Comparison of ENCODE assay signal across 23 cellular contexts in the genomic region with DNA sequence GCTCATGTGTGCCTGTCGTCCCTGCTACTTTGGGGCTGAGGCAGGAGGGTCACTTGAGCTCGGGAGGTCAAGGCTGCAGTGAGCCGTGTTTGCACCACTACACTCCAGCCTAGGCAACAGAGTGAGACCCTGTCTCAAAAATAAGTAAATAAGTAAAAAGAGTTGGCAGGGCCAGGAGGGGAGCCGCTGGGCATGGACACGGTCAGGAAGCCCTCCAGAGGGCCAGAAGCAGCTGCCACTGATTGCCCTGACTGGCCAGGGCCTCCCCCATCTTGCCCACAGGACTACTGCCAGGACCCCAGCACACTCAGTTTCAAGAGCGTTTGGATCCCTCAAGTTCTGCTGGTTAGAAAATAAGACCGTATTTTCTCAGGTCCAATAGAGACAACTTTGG.
DNase-seq lines count a peak whose midpoint lies in the region; ATAC-seq and TF ChIP-seq lines count a peak whose summit lies in the region.
"Had no signal": no experiment of that assay in that cellular context is flagged by ENCODE, and none has a peak within 500 bp of the region (broad histone marks: within the 10 kb centered on the region; RNA-seq: fewer than 3 reads in every experiment).

No MANE protein-coding gene starts in this region.

- no peaks in the 10 kb centered on the region for H3K9me3 Mint-ChIP-seq in activated naive CD4-positive, alpha-beta T cell treated with anti-CD3 and anti-CD28 coated beads, Interleukin-2, amount 10 ng/mL, durations not matched to agents 7 days and 5 days
- H3K9me3 Mint-ChIP-seq: activated B cell treated with CpG ODN at 0.5 μM for 24 hours; activated T-cell treated with anti-CD3 and anti-CD28 coated beads, Interleukin-2, amount 50 U/mL, for 4 hours; naive thymus-derived CD4-positive, alpha-beta T cell had no signal

- H3K4me1 ChIP-seq in heart left ventricle: peaks cover 28 to 100% (median 91%) of the 10 kb centered on the region in 12 donors
- peaks cover 17% of the 10 kb centered on the region for H3K4me1 ChIP-seq in colonic mucosa
- no peaks in the 10 kb centered on the region for H3K4me1 ChIP-seq in prostate gland (replicated peaks)
- peaks cover 53 to 74% (median 62%) of the 10 kb centered on the region in 4 donors for H3K4me1 ChIP-seq in upper lobe of left lung

- peaks cover 14% of the 10 kb centered on the region for H3K27me3 Mint-ChIP-seq in activated naive CD4-positive, alpha-beta T cell treated with anti-CD3 and anti-CD28 coated beads, Interleukin-2, amount 10 ng/mL, durations not matched to agents 7 days and 5 days
- H3K27me3 Mint-ChIP-seq: activated B cell treated with CpG ODN at 0.5 μM for 24 hours; naive thymus-derived CD4-positive, alpha-beta T cell had no signal

- H3K27ac ChIP-seq in heart left ventricle (peak overlapping the region in 7 of 12 donors; percentile 86 to 98 (median 93)), colonic mucosa (peak overlapping the region; percentile 87), prostate gland (peak overlapping the region; percentile 9 to 22), upper lobe of left lung (peak overlapping the region in 3 of 4 donors; percentile 85 to 89 (median 86))

- TF ChIP-seq EP300 in upper lobe of left lung (IDR thresholded peaks at IDR 0.05): no peak

- no peak overlapping the region for H3K27ac Mint-ChIP-seq in activated naive CD4-positive, alpha-beta T cell treated with anti-CD3 and anti-CD28 coated beads, Interleukin-2, amount 10 ng/mL, durations not matched to agents 7 days and 5 days
- H3K27ac Mint-ChIP-seq: activated B cell treated with CpG ODN at 0.5 μM for 24 hours; activated CD8-positive, alpha-beta T cell treated with anti-CD3 and anti-CD28 coated beads, Interleukin-2, amount 10 ng/mL, durations not matched to agents 7 days and 5 days; naive thymus-derived CD4-positive, alpha-beta T cell had no signal

- H3K36me3 ChIP-seq in heart left ventricle (peaks cover 0 to 31% (median 8%) of the 10 kb centered on the region in 9 donors), colonic mucosa (no peaks in the 10 kb centered on the region), prostate gland (no peaks in the 10 kb centered on the region), upper lobe of left lung (peaks cover 0 to 8% (median 3%) of the 10 kb centered on the region in 4 donors)
- H3K36me3 ChIP-seq: ovary had no signal

- H3K9ac ChIP-seq in colonic mucosa (ENCODE audit: low read depth in 2 of 2, low read length in 2 of 2): no peak overlapping the region

- H3K9me3 ChIP-seq in heart left ventricle (no peaks in the 10 kb centered on the region), colonic mucosa (no peaks in the 10 kb centered on the region), prostate gland (no peaks in the 10 kb centered on the region), upper lobe of left lung (no peaks in the 10 kb centered on the region)
- H3K9me3 ChIP-seq: BE2C, ovary had no signal

- H3K4me3 ChIP-seq in heart left ventricle (no peak overlapping the region), colonic mucosa (no peak overlapping the region), prostate gland (no peak overlapping the region), upper lobe of left lung (no peak overlapping the region)
- H3K4me3 ChIP-seq: ovary had no signal

- H3K27me3 ChIP-seq in heart left ventricle: no peaks in the 10 kb centered on the region
- H3K27me3 ChIP-seq in colonic mucosa: no peaks in the 10 kb centered on the region
- no peaks in the 10 kb centered on the region for H3K27me3 ChIP-seq in prostate gland (replicated peaks; ENCODE audit: insufficient read depth)
- H3K27me3 ChIP-seq in upper lobe of left lung: no peaks in the 10 kb centered on the region
- H3K27me3 ChIP-seq: BE2C, ovary had no signal

- ATAC-seq in heart left ventricle (no peak), upper lobe of left lung (ENCODE audit: low FRiP score in 2 of 2) (no peak), HG02981 (IDR thresholded peaks at IDR 0.05; ENCODE audit: unreplicated experiment) (no peak)
- ATAC-seq: activated CD8-positive, alpha-beta T cell treated with anti-CD3 and anti-CD28 coated beads, Interleukin-2, amount 10 ng/mL, durations not matched to agents 7 days and 5 days; activated T-cell treated with anti-CD3 and anti-CD28 coated beads, Interleukin-2, amount 50 U/mL, for 4 hours; HCT116; naive thymus-derived CD4-positive, alpha-beta T cell; sciatic nerve had no signal

- no peaks in the 10 kb centered on the region for H3K4me1 Mint-ChIP-seq in activated naive CD4-positive, alpha-beta T cell treated with anti-CD3 and anti-CD28 coated beads, Interleukin-2, amount 10 ng/mL, durations not matched to agents 7 days and 5 days

- H3K4me3 Mint-ChIP-seq in activated naive CD4-positive, alpha-beta T cell treated with anti-CD3 and anti-CD28 coated beads, Interleukin-2, amount 10 ng/mL, durations not matched to agents 7 days and 5 days: no peak overlapping the region
- H3K4me3 Mint-ChIP-seq: activated B cell treated with CpG ODN at 0.5 μM for 24 hours; activated CD8-positive, alpha-beta T cell treated with anti-CD3 and anti-CD28 coated beads, Interleukin-2, amount 10 ng/mL, durations not matched to agents 7 days and 5 days; activated T-cell treated with anti-CD3 and anti-CD28 coated beads, Interleukin-2, amount 50 U/mL, for 4 hours; naive thymus-derived CD4-positive, alpha-beta T cell had no signal

- DNase-seq in heart left ventricle (no peak), cardiac septum (ENCODE audit: low spot score) (no peak), colonic mucosa (no peak), prostate gland (ENCODE audit: low spot score) (no peak), upper lobe of left lung (no peak), T1000 (lab: John Stamatoyannopoulos, UW) (no peak)
- no peak for DNase-seq in activated naive CD4-positive, alpha-beta T cell treated with anti-CD3 and anti-CD28 coated beads, Interleukin-2, amount 10 ng/mL, durations not matched to agents 7 days and 5 days
- DNase-seq: activated B cell treated with CpG ODN at 0.5 μM for 24 hours; activated CD8-positive, alpha-beta T cell treated with anti-CD3 and anti-CD28 coated beads, Interleukin-2, amount 10 ng/mL, durations not matched to agents 7 days and 5 days; activated naive CD4-positive, alpha-beta T cell treated with anti-CD3 and anti-CD28 coated beads, Interleukin-2, amount 50 U/mL, for 16 hours; activated T-cell treated with anti-CD3 and anti-CD28 coated beads, Interleukin-2, amount 50 U/mL, for 4 hours; BE2C; Calu3; mesendoderm; naive thymus-derived CD4-positive, alpha-beta T cell; NCI-H1105; NCI-H2081 treated with DMSO at 0.1 percent for 48 hours; NCI-H446; stimulated activated naive CD4-positive, alpha-beta T cell treated with Interleukin-2 at 50 U/mL for 16 hours had no signal

- no peaks in the 10 kb centered on the region for H3K36me3 Mint-ChIP-seq in activated naive CD4-positive, alpha-beta T cell treated with anti-CD3 and anti-CD28 coated beads, Interleukin-2, amount 10 ng/mL, durations not matched to agents 7 days and 5 days

- WGBS in heart left ventricle, 4 donors: 85 to 97% (median 96%) methylated on average over 7 of the region's 7 CpGs
- WGBS in prostate gland: 92% methylated on average over 7 of the region's 7 CpGs
- WGBS in upper lobe of left lung, 2 donors: 85 to 90% methylated on average over 7 of the region's 7 CpGs

- intact Hi-C loops in heart left ventricle (cut with DNase I): no loop called here
- intact Hi-C loops in cardiac septum (cut with DNase I): no loop called here
- intact Hi-C loops in colonic mucosa (cut with DNase I): no loop called here
- intact Hi-C loops in prostate gland (cut with DNase I): no loop called here

- TF ChIP-seq CTCF in heart left ventricle (IDR thresholded peaks at IDR 0.05) (no peak), colonic mucosa (IDR thresholded peaks at IDR 0.05) (no peak), prostate gland (IDR thresholded peaks at IDR 0.05) (no peak), upper lobe of left lung (IDR thresholded peaks at IDR 0.05) (no peak)

- CTCF ChIA-PET in activated naive CD4-positive, alpha-beta T cell treated with anti-CD3 and anti-CD28 coated beads, Interleukin-2, amount 10 ng/mL, durations not matched to agents 7 days and 5 days (lab: Charles Lee): no interaction called here

- TF ChIP-seq POLR2A in heart left ventricle (IDR thresholded peaks at IDR 0.05) (no peak), prostate gland (IDR thresholded peaks at IDR 0.05) (no peak), upper lobe of left lung (IDR thresholded peaks at IDR 0.05) (no peak)

Comparison
In these comparisons a context has a peak if more than half of its experiments do, and no peak if none do; other contexts are left out.
1. H3K27ac ChIP-seq: peak in every context shown above with its lines; median percentile 93 in heart left ventricle; 87 in colonic mucosa; 86 in upper lobe of left lung; 16 in prostate gland.